Comparison of ENCODE assay signal across 7 cellular contexts in the genomic region with DNA sequence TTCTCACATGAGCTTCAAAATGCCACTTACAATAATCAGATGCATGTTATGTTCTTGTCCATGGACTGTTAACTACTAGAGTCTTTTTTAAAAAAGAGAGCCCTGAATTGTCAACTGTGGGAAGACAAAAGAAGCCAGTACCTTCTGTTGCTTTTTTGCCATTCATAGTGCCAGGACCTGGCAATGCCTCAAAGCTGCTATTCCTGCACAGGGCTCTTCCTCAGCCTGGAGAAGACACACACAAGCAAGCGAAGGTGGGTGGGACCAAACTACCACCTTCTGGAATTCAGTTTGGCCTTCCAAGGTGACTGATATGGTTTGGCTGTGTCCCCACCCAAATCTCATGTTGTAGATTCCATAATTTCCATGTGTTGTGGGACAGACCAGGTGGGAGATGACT.
"Had no signal": no experiment of that assay in that cellular context is flagged by ENCODE, and none has a peak within 500 bp of the region (broad histone marks: within the 10 kb centered on the region; RNA-seq: fewer than 3 reads in every experiment).

No MANE protein-coding gene starts in this region.

- H3K9me3 Mint-ChIP-seq: HFFc6, IgD-negative memory B cell had no signal

- ATAC-seq: HCT116 had no signal

- H3K27me3 Mint-ChIP-seq: IgD-negative memory B cell had no signal

- DNase-seq: GM23248, GOT3, H7, HFFc6, KBM-7 had no signal

- H3K27ac Mint-ChIP-seq: HFFc6 had no signal

- H3K4me3 Mint-ChIP-seq: HFFc6, IgD-negative memory B cell had no signal
